2 cellular contexts compared by ENCODE assay signal in genomic region chr6:159052720-159053119, GRCh38.
TF ChIP-seq lines count a peak whose summit lies in the region.

No MANE protein-coding gene starts in this region.

TF ChIP-seq in GM12891, 5 proteins besides CTCF, POLR2A, EP300 and RAD21:
- TF ChIP-seq POU2F2 (IDR thresholded peaks at IDR 0.05; ENCODE audit: low read depth, low read length), result no peak
- no peak for TF ChIP-seq SPI1 (IDR thresholded peaks at IDR 0.05; ENCODE audit: low read depth, low read length)
- no peak for TF ChIP-seq PAX5 (IDR thresholded peaks at IDR 0.05; ENCODE audit: insufficient read depth, low read length, severe bottlenecking)
- TF ChIP-seq POLR2AphosphoS5 (IDR thresholded peaks at IDR 0.05; ENCODE audit: low read depth, low read length), result no peak
- TF ChIP-seq TAF1 (IDR thresholded peaks at IDR 0.05; ENCODE audit: low read depth, low read length), result no peak

TF ChIP-seq in GM12878, 131 proteins besides CTCF, POLR2A, EP300 and RAD21 (continued from another document):
- no peak for TF ChIP-seq CBFB (IDR thresholded peaks at IDR 0.05; ENCODE audit: low read depth)
- TF ChIP-seq JUNB (IDR thresholded peaks at IDR 0.05), result peak; percentile 9; the same call in 1 of the 2 replicates
